In genomic region chr14:101397206-101397605, GRCh38 we compare ENCODE assay signal across 27 cellular contexts.
"Had no signal": no experiment of that assay in that cellular context is flagged by ENCODE, and none has a peak within 500 bp of the region (broad histone marks: within the 10 kb centered on the region; RNA-seq: fewer than 3 reads in every experiment).

No MANE protein-coding gene starts in this region.

- H3K36me3 Mint-ChIP-seq: natural killer cell treated with Interleukin-12 subunit alpha and Interleukin-12 subunit beta and Interleukin-15 and Interleukin-18, amount 100 ng/mL, for 72 hours; stimulated activated effector memory CD8-positive, alpha-beta T cell treated with anti-CD3 and anti-CD28 coated beads, Interleukin-12 subunit alpha, Interleukin-12 subunit beta, amount 100 ng/mL, for 72 hours; stimulated activated naive B cell treated with anti-CD40 and anti-IgM and Interleukin-4, amounts not matched to agents 10 μg/mL and 1 μg/mL and 100 μg/mL, for 72 hours had no signal

- H3K27ac Mint-ChIP-seq: natural killer cell treated with Interleukin-12 subunit alpha and Interleukin-12 subunit beta and Interleukin-15 and Interleukin-18, amount 100 ng/mL, for 72 hours; nephron progenitor cell; progenitor cell of endocrine pancreas; stimulated activated effector memory CD8-positive, alpha-beta T cell treated with anti-CD3 and anti-CD28 coated beads, Interleukin-12 subunit alpha, Interleukin-12 subunit beta, amount 100 ng/mL, for 72 hours; stimulated activated naive B cell treated with anti-CD40 and anti-IgM and Interleukin-4, amounts not matched to agents 10 μg/mL and 1 μg/mL and 100 μg/mL, for 72 hours; stimulated activated naive CD8-positive, alpha-beta T cell treated with anti-CD3 and anti-CD28 coated beads, Interleukin-15, Interleukin-2, amounts not matched to agents 100 ng/mL and 50 ng/mL, for 24 hours had no signal

- DNase-seq: nephron progenitor cell; occipital lobe; ovary; psoas muscle; right cardiac atrium; right lobe of liver; sigmoid colon; small intestine; stimulated activated CD4-positive, alpha-beta T cell treated with anti-CD3 and anti-CD28 coated beads, Interleukin-15, amount 100 ng/mL, for 24 hours; stimulated activated CD4-positive, alpha-beta T cell treated with anti-CD3 and anti-CD28 coated beads, Interleukin-2, amount 100 ng/mL, for 24 hours; stimulated activated CD4-positive, alpha-beta T cell treated with anti-CD3 and anti-CD28 coated beads, Interleukin-2, amount 100 ng/mL, for 48 hours; stimulated activated CD4-positive, alpha-beta T cell treated with anti-CD3 and anti-CD28 coated beads, Interleukin-4, amount 100 ng/mL, for 24 hours; stimulated activated naive B cell treated with anti-CD40 and anti-IgM and Interleukin-4, amounts not matched to agents 10 μg/mL and 1 μg/mL and 100 μg/mL, for 72 hours; stimulated activated naive CD4-positive, alpha-beta T cell treated with Interleukin-2 at 50 U/mL for 16 hours; stomach; thyroid gland; trophoblast cell; upper lobe of left lung had no signal

- H3K27me3 ChIP-seq: ovary, right lobe of liver, sigmoid colon, tibial nerve, upper lobe of left lung, vagina had no signal

- H3K9me3 Mint-ChIP-seq: natural killer cell treated with Interleukin-12 subunit alpha and Interleukin-12 subunit beta and Interleukin-15 and Interleukin-18, amount 100 ng/mL, for 72 hours; neural crest cell; stimulated activated effector memory CD8-positive, alpha-beta T cell treated with anti-CD3 and anti-CD28 coated beads, Interleukin-12 subunit alpha, Interleukin-12 subunit beta, amount 100 ng/mL, for 72 hours; stimulated activated naive B cell treated with anti-CD40 and anti-IgM and Interleukin-4, amounts not matched to agents 10 μg/mL and 1 μg/mL and 100 μg/mL, for 72 hours had no signal

- ATAC-seq: natural killer cell treated with Interleukin-12 subunit alpha and Interleukin-12 subunit beta and Interleukin-15 and Interleukin-18, amount 100 ng/mL, for 72 hours; psoas muscle; right cardiac atrium; right lobe of liver; stimulated activated effector memory CD8-positive, alpha-beta T cell treated with anti-CD3 and anti-CD28 coated beads, Interleukin-12 subunit alpha, Interleukin-12 subunit beta, amount 100 ng/mL, for 72 hours; stimulated activated naive B cell treated with anti-CD40 and anti-IgM and Interleukin-4, amounts not matched to agents 10 μg/mL and 1 μg/mL and 100 μg/mL, for 72 hours had no signal

- H3K4me1 ChIP-seq: parathyroid adenoma, psoas muscle, right lobe of liver, sigmoid colon, stomach, thyroid gland, vagina had no signal

- H3K4me3 Mint-ChIP-seq: natural killer cell treated with Interleukin-12 subunit alpha and Interleukin-12 subunit beta and Interleukin-15 and Interleukin-18, amount 100 ng/mL, for 72 hours; nephron progenitor cell; neural crest cell; stimulated activated effector memory CD8-positive, alpha-beta T cell treated with anti-CD3 and anti-CD28 coated beads, Interleukin-12 subunit alpha, Interleukin-12 subunit beta, amount 100 ng/mL, for 72 hours; stimulated activated naive B cell treated with anti-CD40 and anti-IgM and Interleukin-4, amounts not matched to agents 10 μg/mL and 1 μg/mL and 100 μg/mL, for 72 hours; stimulated activated naive CD8-positive, alpha-beta T cell treated with anti-CD3 and anti-CD28 coated beads, Interleukin-15, Interleukin-2, amounts not matched to agents 100 ng/mL and 50 ng/mL, for 24 hours had no signal

- H3K36me3 ChIP-seq: ovary, right lobe of liver, sigmoid colon, stomach, thoracic aorta, thyroid gland, tibial nerve, upper lobe of left lung, vagina had no signal

- H3K9me3 ChIP-seq: ovary, psoas muscle, right lobe of liver, sigmoid colon, thoracic aorta, thyroid gland, tibial nerve, upper lobe of left lung, vagina had no signal

- H3K79me2 ChIP-seq: parathyroid adenoma had no signal

- H2AFZ ChIP-seq: parathyroid adenoma had no signal

- H3K9ac ChIP-seq: parathyroid adenoma had no signal

- H3K27ac ChIP-seq: ovary, parathyroid adenoma, psoas muscle, right lobe of liver, sigmoid colon, stomach, thoracic aorta, thyroid gland, tibial nerve, upper lobe of left lung, vagina had no signal

- H3K4me3 ChIP-seq: ovary, psoas muscle, right lobe of liver, sigmoid colon, stomach, thoracic aorta, thyroid gland, tibial nerve, upper lobe of left lung, vagina had no signal
